Comparison of ENCODE assay signal across 9 cellular contexts in genomic region chr12:121916719-121917118, GRCh38. TPM values are rescaled to one million over a fixed set of nuclear protein-coding genes. Genes with fewer than 3 reads are reported as not detected.
DNase-seq lines count a peak whose midpoint lies in the region; ATAC-seq and TF ChIP-seq lines count a peak whose summit lies in the region.
"Had no signal": no experiment of that assay in that cellular context is flagged by ENCODE, and none has a peak within 500 bp of the region (broad histone marks: within the 10 kb centered on the region; RNA-seq: fewer than 3 reads in every experiment).

No MANE protein-coding gene starts in this region.

- peaks cover 0 to 4% of the 10 kb centered on the region in 2 donors for H3K36me3 ChIP-seq in aorta (ENCODE audit: control insufficient read depth in 1 of 2, insufficient read depth in 2 of 2, low read length in 1 of 2)

- WGBS in aorta, 2 donors: 35 to 66% methylated on average over 7 of the region's 7 CpGs

- TF ChIP-seq CTCF in natural killer cell (IDR thresholded peaks at IDR 0.05) (no peak), fibroblast of mammary gland (conservative IDR thresholded peaks at IDR 0.05; ENCODE audit: control insufficient read depth, insufficient read depth, low read depth, low read length) (peak; percentile 29)

- H3K27me3 ChIP-seq in aorta (ENCODE audit: control insufficient read depth in 1 of 2, insufficient read depth in 2 of 2, low read length in 1 of 2): no peaks in the 10 kb centered on the region

- intact Hi-C loops in natural killer cell (cut with micrococcal nuclease) (no loop called here), aorta (cut with DNase I) (loop anchor here (2.0 to 10.0 kb wide), 5 partner anchors 106 to 208 kb away; partner anchors contain the start of gene BCL7A (in 1 of the 2))

- H3K4me1 ChIP-seq in aorta (ENCODE audit: control insufficient read depth in 1 of 2, insufficient read depth in 2 of 2, low read length in 2 of 2): peaks cover 0 to 3% of the 10 kb centered on the region in 2 donors

- H3K9me3 Mint-ChIP-seq in natural killer cell: no peaks in the 10 kb centered on the region
- H3K9me3 Mint-ChIP-seq in natural killer cell treated with Interleukin-12 subunit alpha and Interleukin-12 subunit beta and Interleukin-15 and Interleukin-18, amount 100 ng/mL, for 72 hours: no peaks in the 10 kb centered on the region

- no peaks in the 10 kb centered on the region for H3K27me3 Mint-ChIP-seq in natural killer cell (ENCODE audit: low read depth in 2 of 2)
- no peaks in the 10 kb centered on the region for H3K27me3 Mint-ChIP-seq in natural killer cell treated with Interleukin-12 subunit alpha and Interleukin-12 subunit beta and Interleukin-15 and Interleukin-18, amount 100 ng/mL, for 72 hours

- ATAC-seq in natural killer cell: no peak
- no peak for ATAC-seq in natural killer cell treated with Interleukin-12 subunit alpha and Interleukin-12 subunit beta and Interleukin-15 and Interleukin-18, amount 100 ng/mL, for 72 hours
- ATAC-seq in aorta (ENCODE audit: low FRiP score): no peak
- ATAC-seq in left lobe of liver: no peak

- H3K9me3 ChIP-seq in aorta (ENCODE audit: control insufficient read depth, low read length): no peaks in the 10 kb centered on the region

- H3K36me3 Mint-ChIP-seq in natural killer cell: no peaks in the 10 kb centered on the region
- peaks cover 15% of the 10 kb centered on the region for H3K36me3 Mint-ChIP-seq in natural killer cell treated with Interleukin-12 subunit alpha and Interleukin-12 subunit beta and Interleukin-15 and Interleukin-18, amount 100 ng/mL, for 72 hours

- H3K27ac ChIP-seq in aorta (ENCODE audit: low read depth in 1 of 2, low read length in 2 of 2): peak overlapping the region; percentile 16 to 88

- H3K27ac Mint-ChIP-seq in natural killer cell: peak overlapping the region; percentile 88 to 91
- peak overlapping the region in 1 of 2 donors; percentile 85 for H3K27ac Mint-ChIP-seq in natural killer cell treated with Interleukin-12 subunit alpha and Interleukin-12 subunit beta and Interleukin-15 and Interleukin-18, amount 100 ng/mL, for 72 hours

- DNase-seq in natural killer cell (no peak), OCI-M1 (lab: John Stamatoyannopoulos, UW) (peak; percentile 13), fibroblast of mammary gland (ENCODE audit: low read depth) (peak; percentile 56), aorta (no peak), left lobe of liver (ENCODE audit: low spot score) (no peak)
- no peak for DNase-seq in natural killer cell treated with Interleukin-12 subunit alpha and Interleukin-12 subunit beta and Interleukin-15 and Interleukin-18, amount 100 ng/mL, for 72 hours (ENCODE audit: low spot score)
- DNase-seq in stimulated activated CD4-positive, alpha-beta T cell treated with anti-CD3 and anti-CD28 coated beads, Interleukin-2, amount 100 ng/mL, for 24 hours: no peak
- DNase-seq in activated T-cell treated with anti-CD3 and anti-CD28 coated beads, Interleukin-2, amount 50 U/mL, for 1 hour: no peak
- DNase-seq: T-helper 9 cell had no signal

- peaks cover 9 to 12% of the 10 kb centered on the region in 2 donors for H3K4me1 Mint-ChIP-seq in natural killer cell
- H3K4me1 Mint-ChIP-seq in natural killer cell treated with Interleukin-12 subunit alpha and Interleukin-12 subunit beta and Interleukin-15 and Interleukin-18, amount 100 ng/mL, for 72 hours (ENCODE audit: low read depth in 2 of 2): peaks cover 16 to 23% of the 10 kb centered on the region in 2 donors

- H3K4me3 Mint-ChIP-seq in natural killer cell: no peak overlapping the region
- H3K4me3 Mint-ChIP-seq in natural killer cell treated with Interleukin-12 subunit alpha and Interleukin-12 subunit beta and Interleukin-15 and Interleukin-18, amount 100 ng/mL, for 72 hours: no peak overlapping the region

- no peak overlapping the region for H3K4me3 ChIP-seq in fibroblast of mammary gland (ENCODE audit: control insufficient read depth, low read depth, low read length)
- H3K4me3 ChIP-seq in aorta (ENCODE audit: low read length in 2 of 2): no peak overlapping the region

RNA-seq across cellular contexts. Expression of gene CFAP251, which starts 1.7 kb away (rescaled TPM):
- total RNA-seq in natural killer cell (under 1 TPM; 0.59 to 0.80 (median 0.59) TPM), aorta (1 to 10 TPM; 2.8 to 3.9 TPM), left lobe of liver (2.2 TPM)
- total RNA-seq in natural killer cell treated with Interleukin-12 subunit alpha and Interleukin-12 subunit beta and Interleukin-15 and Interleukin-18, amount 100 ng/mL, for 72 hours: 1 to 10 TPM; 2.0 to 2.9 TPM
- 1 to 10 TPM in 1 of 2 donors, under 1 TPM in 1; 0.88 to 1.6 TPM for polyA plus RNA-seq in aorta

RNA-seq across cellular contexts. Expression of gene PSMD9, which starts 28.1 kb away (rescaled TPM):
- 10 to 100 TPM; 32.0 to 47.6 (median 47.2) TPM for total RNA-seq in natural killer cell
- 10 to 100 TPM; 56.0 to 61.3 TPM for total RNA-seq in natural killer cell treated with Interleukin-12 subunit alpha and Interleukin-12 subunit beta and Interleukin-15 and Interleukin-18, amount 100 ng/mL, for 72 hours
- total RNA-seq in aorta: 10 to 100 TPM; 37.2 to 42.3 TPM
- 10 to 100 TPM; 39.4 to 81.8 TPM for polyA plus RNA-seq in aorta
- 25.8 TPM for total RNA-seq in left lobe of liver

RNA-seq across cellular contexts. Expression of gene HPD, which starts 58.1 kb away (rescaled TPM):
- total RNA-seq in natural killer cell: not detected
- total RNA-seq in natural killer cell treated with Interleukin-12 subunit alpha and Interleukin-12 subunit beta and Interleukin-15 and Interleukin-18, amount 100 ng/mL, for 72 hours: not detected
- 1 to 10 TPM; 3.1 to 5.2 TPM for total RNA-seq in aorta
- polyA plus RNA-seq in aorta: 10 to 100 TPM in 1 of 2 donors, 1 to 10 TPM in 1; 6.6 to 14.4 TPM
- total RNA-seq in left lobe of liver: 1,410 TPM

Comparison
In these comparisons a context has a peak if more than half of its experiments do, and no peak if none do; other contexts are left out.
1. DNase-seq: peak in OCI-M1 (single experiment) and fibroblast of mammary gland (single experiment); none in natural killer cell (single experiment), natural killer cell treated with Interleukin-12 subunit alpha and Interleukin-12 subunit beta and Interleukin-15 and Interleukin-18, amount 100 ng/mL, for 72 hours (single experiment), aorta (0 of 2), stimulated activated CD4-positive, alpha-beta T cell treated with anti-CD3 and anti-CD28 coated beads, Interleukin-2, amount 100 ng/mL, for 24 hours (0 of 2), left lobe of liver (single experiment) and activated T-cell treated with anti-CD3 and anti-CD28 coated beads, Interleukin-2, amount 50 U/mL, for 1 hour (single experiment).
2. RNA of gene HPD, which starts 58.1 kb away (total RNA-seq): 1,410 TPM in left lobe of liver (single experiment); 3.1 to 5.2 TPM in aorta, not detected in natural killer cell treated with Interleukin-12 subunit alpha and Interleukin-12 subunit beta and Interleukin-15 and Interleukin-18, amount 100 ng/mL, for 72 hours and not detected in natural killer cell; every median in the first group is over 100 times any median in the second.